In genomic region chr20:37904008-37904675, GRCh38 we compare ENCODE assay signal across 10 cellular contexts. TPM values are rescaled to one million over a fixed set of nuclear protein-coding genes. Genes with fewer than 3 reads are reported as not detected.
DNase-seq lines count a peak whose midpoint lies in the region; ATAC-seq and TF ChIP-seq lines count a peak whose summit lies in the region.
"Had no signal": no experiment of that assay in that cellular context is flagged by ENCODE, and none has a peak within 500 bp of the region (broad histone marks: within the 10 kb centered on the region; RNA-seq: fewer than 3 reads in every experiment).

No MANE protein-coding gene starts in this region.

- no peaks in the 10 kb centered on the region for H3K36me3 Mint-ChIP-seq in activated naive CD4-positive, alpha-beta T cell treated with anti-CD3 and anti-CD28 coated beads, Interleukin-2, amount 50 U/mL, for 24 hours
- no peaks in the 10 kb centered on the region for H3K36me3 Mint-ChIP-seq in activated B cell treated with CpG ODN at 0.5 μM for 24 hours (ENCODE audit: low read depth)
- H3K36me3 Mint-ChIP-seq in stimulated activated naive B cell treated with anti-CD40 and anti-IgM and Interleukin-4, amounts not matched to agents 10 μg/mL and 1 μg/mL and 100 μg/mL, for 72 hours: peaks cover 3 to 4% of the 10 kb centered on the region in 2 donors

- CTCF ChIA-PET in activated B cell treated with CpG ODN at 0.5 μM for 24 hours (lab: Charles Lee): no interaction called here

- TF ChIP-seq CTCF in activated B cell treated with CpG ODN at 0.5 μM for 24 hours (IDR thresholded peaks at IDR 0.05) (no peak), fibroblast of the aortic adventitia (IDR thresholded peaks at IDR 0.05; ENCODE audit: insufficient read depth, low read length) (no peak)

- DNase-seq in activated naive CD4-positive, alpha-beta T cell treated with Interleukin-2 at 50 U/mL for 16 hours: no peak
- DNase-seq in activated B cell treated with CpG ODN at 0.5 μM for 24 hours (no peak), fibroblast of the aortic adventitia (ENCODE audit: low read depth) (no peak)
- DNase-seq in stimulated activated naive B cell treated with anti-CD40 and anti-IgM and Interleukin-4, amounts not matched to agents 10 μg/mL and 1 μg/mL and 100 μg/mL, for 72 hours: no peak
- no peak for DNase-seq in effector CD4-positive, alpha-beta T cell
- DNase-seq: islet precursor cell, NCI-H446 treated with DMSO at 0.1 percent for 48 hours had no signal

- peak overlapping the region; percentile 82 for H3K4me3 Mint-ChIP-seq in activated naive CD4-positive, alpha-beta T cell treated with anti-CD3 and anti-CD28 coated beads, Interleukin-2, amount 50 U/mL, for 24 hours
- peak overlapping the region; percentile 82 for H3K4me3 Mint-ChIP-seq in activated B cell treated with CpG ODN at 0.5 μM for 24 hours
- H3K4me3 Mint-ChIP-seq in stimulated activated naive B cell treated with anti-CD40 and anti-IgM and Interleukin-4, amounts not matched to agents 10 μg/mL and 1 μg/mL and 100 μg/mL, for 72 hours: peak overlapping the region; percentile 83 to 91

- peak overlapping the region; percentile 13 for H3K4me3 ChIP-seq in fibroblast of the aortic adventitia (ENCODE audit: low read depth, low read length)

- no peaks in the 10 kb centered on the region for H3K9me3 Mint-ChIP-seq in activated naive CD4-positive, alpha-beta T cell treated with anti-CD3 and anti-CD28 coated beads, Interleukin-2, amount 50 U/mL, for 24 hours
- H3K9me3 Mint-ChIP-seq in activated B cell treated with CpG ODN at 0.5 μM for 24 hours: no peaks in the 10 kb centered on the region
- no peaks in the 10 kb centered on the region for H3K9me3 Mint-ChIP-seq in stimulated activated naive B cell treated with anti-CD40 and anti-IgM and Interleukin-4, amounts not matched to agents 10 μg/mL and 1 μg/mL and 100 μg/mL, for 72 hours

- peaks cover 11% of the 10 kb centered on the region for H3K4me1 Mint-ChIP-seq in activated naive CD4-positive, alpha-beta T cell treated with anti-CD3 and anti-CD28 coated beads, Interleukin-2, amount 50 U/mL, for 24 hours
- peaks cover 12% of the 10 kb centered on the region for H3K4me1 Mint-ChIP-seq in activated B cell treated with CpG ODN at 0.5 μM for 24 hours
- H3K4me1 Mint-ChIP-seq in stimulated activated naive B cell treated with anti-CD40 and anti-IgM and Interleukin-4, amounts not matched to agents 10 μg/mL and 1 μg/mL and 100 μg/mL, for 72 hours: peaks cover 12 to 20% of the 10 kb centered on the region in 2 donors

- no peak overlapping the region for H3K27ac Mint-ChIP-seq in activated naive CD4-positive, alpha-beta T cell treated with anti-CD3 and anti-CD28 coated beads, Interleukin-2, amount 50 U/mL, for 24 hours
- no peak overlapping the region for H3K27ac Mint-ChIP-seq in activated B cell treated with CpG ODN at 0.5 μM for 24 hours
- H3K27ac Mint-ChIP-seq in stimulated activated naive B cell treated with anti-CD40 and anti-IgM and Interleukin-4, amounts not matched to agents 10 μg/mL and 1 μg/mL and 100 μg/mL, for 72 hours: peak overlapping the region; percentile 6

- POLR2A ChIA-PET in activated B cell treated with CpG ODN at 0.5 μM for 24 hours (lab: Charles Lee): no interaction called here

- peaks cover 49% of the 10 kb centered on the region for H3K27me3 Mint-ChIP-seq in activated naive CD4-positive, alpha-beta T cell treated with anti-CD3 and anti-CD28 coated beads, Interleukin-2, amount 50 U/mL, for 24 hours
- peaks cover 66% of the 10 kb centered on the region for H3K27me3 Mint-ChIP-seq in activated B cell treated with CpG ODN at 0.5 μM for 24 hours
- peaks cover 69 to 90% of the 10 kb centered on the region in 2 donors for H3K27me3 Mint-ChIP-seq in stimulated activated naive B cell treated with anti-CD40 and anti-IgM and Interleukin-4, amounts not matched to agents 10 μg/mL and 1 μg/mL and 100 μg/mL, for 72 hours

- intact Hi-C loops in activated B cell treated with CpG ODN at 0.5 μM for 24 hours (cut with micrococcal nuclease): loop anchor here (5.0 kb wide), 1 partner anchor 342 kb away; no protein-coding TSS in a partner anchor

- ATAC-seq in activated B cell treated with CpG ODN at 0.5 μM for 24 hours (ENCODE audit: low read depth): no peak
- ATAC-seq in stimulated activated naive B cell treated with anti-CD40 and anti-IgM and Interleukin-4, amounts not matched to agents 10 μg/mL and 1 μg/mL and 100 μg/mL, for 72 hours (replicated peaks): no peak
- ATAC-seq in GM21619 (IDR thresholded peaks at IDR 0.05; ENCODE audit: unreplicated experiment): no peak
- no peak for ATAC-seq in GM21825 (IDR thresholded peaks at IDR 0.05; ENCODE audit: unreplicated experiment)

RNA-seq across cellular contexts. Expression of gene VSTM2L, which starts 1.2 kb away (rescaled TPM):
- total RNA-seq in activated B cell treated with CpG ODN at 0.5 μM for 24 hours (not detected in 2 replicates), fibroblast of the aortic adventitia (ENCODE audit: low replicate concordance) (0.57 and 1.4 TPM in 2 replicates)
